27 cellular contexts compared by ENCODE assay signal in genomic region chr6:18182568-18182967, GRCh38.
"Had no signal": no experiment of that assay in that cellular context is flagged by ENCODE, and none has a peak within 500 bp of the region (broad histone marks: within the 10 kb centered on the region; RNA-seq: fewer than 3 reads in every experiment).

No MANE protein-coding gene starts in this region.

- H3K9me3 ChIP-seq: colonic mucosa, esophagus squamous epithelium, gastrocnemius medialis, heart left ventricle, left lung, mucosa of descending colon had no signal

- H3K27me3 Mint-ChIP-seq: memory B cell, naive B cell had no signal

- H3K27ac Mint-ChIP-seq: memory B cell, mesothelial cell of epicardium had no signal

- H3K4me1 ChIP-seq: gastrocnemius medialis had no signal

- H3K36me3 ChIP-seq: colonic mucosa had no signal

- FAIRE-seq: endometrium, islet of Langerhans, keratinocyte had no signal

- H3K4me3 Mint-ChIP-seq: memory B cell, mesothelial cell of epicardium, naive B cell had no signal

- ATAC-seq: esophagus mucosa, gastrocnemius medialis, heart left ventricle, left cardiac atrium, left lung, left ventricle myocardium superior, mucosa of descending colon had no signal

- H3K4me3 ChIP-seq: colonic mucosa, dorsolateral prefrontal cortex, esophagus squamous epithelium, gastrocnemius medialis, heart left ventricle, left lung, lung, mucosa of descending colon had no signal

- H3K9me3 Mint-ChIP-seq: memory B cell, mesothelial cell of epicardium, naive B cell had no signal

- H3K27me3 ChIP-seq: colonic mucosa, dorsolateral prefrontal cortex, esophagus squamous epithelium, gastrocnemius medialis, heart left ventricle, left lung had no signal

- DNase-seq: colonic mucosa; cortex of kidney; dermis blood vessel endothelial cell; dorsolateral prefrontal cortex; effector CD4-positive, alpha-beta T cell; effector memory CD4-positive, alpha-beta T cell; erythroblast; esophagus squamous epithelium; foreskin fibroblast; foreskin melanocyte; gastrocnemius medialis; heart left ventricle; hippocampal formation; left cardiac atrium; left lung; left ventricle myocardium superior; mammary epithelial cell; mucosa of descending colon; naive B cell had no signal

- H3K27ac ChIP-seq: colonic mucosa, dorsolateral prefrontal cortex, epithelial cell of prostate, esophagus squamous epithelium, gastrocnemius medialis, heart left ventricle, left lung had no signal
